Comparison of ENCODE assay signal across 14 cellular contexts in genomic region chr9:132164604-132165362, GRCh38. TPM values are rescaled to one million over a fixed set of nuclear protein-coding genes. Genes with fewer than 3 reads are reported as not detected.
DNase-seq lines count a peak whose midpoint lies in the region; ATAC-seq, FAIRE-seq and TF ChIP-seq lines count a peak whose summit lies in the region.
"Had no signal": no experiment of that assay in that cellular context is flagged by ENCODE, and none has a peak within 500 bp of the region (broad histone marks: within the 10 kb centered on the region; RNA-seq: fewer than 3 reads in every experiment).

No MANE protein-coding gene starts in this region.

- H3K4me3 Mint-ChIP-seq in activated CD4-positive, alpha-beta T cell treated with anti-CD3 and anti-CD28 coated beads, Interleukin-2, amount 10 ng/mL, durations not matched to agents 7 days and 5 days: peak overlapping the region; percentile 22

- no peak overlapping the region for H2AFZ ChIP-seq in H1 (ENCODE audit: low read length)

- H4K5ac ChIP-seq in H1 (ENCODE audit: insufficient read length, low read depth, low read length): no peak overlapping the region

- H4K20me1 ChIP-seq in H1 (replicated peaks in 1 of 2; ENCODE audit: control insufficient read depth in 1 of 2, insufficient read depth in 2 of 2, low read length in 2 of 2): peaks cover 0 to 3% of the 10 kb centered on the region in 2 experiments

- no peak overlapping the region for H2BK20ac ChIP-seq in H1 (ENCODE audit: low read length)

- H3K4me3 ChIP-seq in H1 (ENCODE audit: extremely low read depth in 1 of 4, insufficient read depth in 2 of 4, low read depth in 3 of 4, low read length in 4 of 4): peak overlapping the region in 1 of 4 experiments; percentile 81; a peak in 2 of 8 replicates
- peak overlapping the region; percentile 0 for H3K4me3 ChIP-seq in suprapubic skin

- H2BK5ac ChIP-seq in H1 (ENCODE audit: low read depth, low read length): no peak overlapping the region

- no peak for TF ChIP-seq POLR2A in H1 (IDR thresholded peaks at IDR 0.05; ENCODE audit: control extremely low read depth in 1 of 2, low read depth in 2 of 2, low read length in 2 of 2)
- no peak for TF ChIP-seq POLR2A in suprapubic skin (IDR thresholded peaks at IDR 0.05)

- H3K14ac ChIP-seq in H1 (ENCODE audit: insufficient read length): no peak overlapping the region

- no peaks in the 10 kb centered on the region for H3K9me3 Mint-ChIP-seq in activated CD4-positive, alpha-beta T cell treated with anti-CD3 and anti-CD28 coated beads, Interleukin-2, amount 10 ng/mL, durations not matched to agents 7 days and 5 days

- H3K9ac ChIP-seq in H1 (replicated peaks in 1 of 4; ENCODE audit: extremely low read depth in 1 of 4, low read depth in 3 of 4, low read length in 3 of 4): no peak overlapping the region

- 56% methylated on average over 16 of the region's 16 CpGs; no CpG with 5 or more reads in 1 of the 2 experiments for WGBS in H1 (ENCODE audit: extremely low coverage in 1 of 2, insufficient coverage in 1 of 2, insufficient read length in 1 of 2, insufficient replicate concordance in 2 of 2, low coverage in 1 of 2, low lambda C conversion rate in 2 of 2, missing lambda C conversion rate in 1 of 2), 2 experiments
- WGBS in suprapubic skin: 38% methylated on average over 8 of the region's 16 CpGs

- no peak overlapping the region for H3K4ac ChIP-seq in H1 (replicated peaks; ENCODE audit: insufficient read length, low read depth, low read length)

- peaks cover 13% of the 10 kb centered on the region for H3K4me1 Mint-ChIP-seq in activated CD4-positive, alpha-beta T cell treated with anti-CD3 and anti-CD28 coated beads, Interleukin-2, amount 10 ng/mL, durations not matched to agents 7 days and 5 days

- H2BK120ac ChIP-seq in H1 (replicated peaks; ENCODE audit: low read depth, low read length): no peak overlapping the region

- H2AK5ac ChIP-seq in H1 (ENCODE audit: low read depth, low read length): no peak overlapping the region

- no peak for DNase-seq in activated CD4-positive, alpha-beta T cell treated with anti-CD3 and anti-CD28 coated beads, Interleukin-2, amount 10 ng/mL, durations not matched to agents 7 days and 5 days
- no peak for DNase-seq in activated CD4-positive, alpha-beta T cell treated with anti-CD3 and anti-CD28 coated beads, Interleukin-2, amount 50 U/mL, for 4 hours
- DNase-seq in H1 (ENCODE audit: low read depth in 1 of 2, low spot score in 2 of 2) (no peak), kidney tubule cell (ENCODE audit: low spot score) (peak; percentile 45), suprapubic skin (ENCODE audit: low spot score in 2 of 2) (no peak), NCI-H2171 treated with DMSO at 0.1 percent for 48 hours (lab: John Stamatoyannopoulos, UW) (no peak)
- no peak for DNase-seq in activated naive CD4-positive, alpha-beta T cell (lab: John Stamatoyannopoulos, UW)
- DNase-seq: activated CD4-positive, alpha-beta T cell treated with anti-CD3 and anti-CD28 coated beads for 48 hours; activated gamma-delta T cell; KBM-7; NCI-H2029 had no signal

- no peak overlapping the region for H4K91ac ChIP-seq in H1 (replicated peaks; ENCODE audit: insufficient read length, low read length)

- peak overlapping the region; percentile 92 to 93; a peak in 3 of 4 replicates for H3K4me2 ChIP-seq in H1 (ENCODE audit: insufficient read depth in 1 of 2, low read depth in 2 of 2, low read length in 2 of 2)

- H3K18ac ChIP-seq in H1 (ENCODE audit: extremely low read depth, low read length): no peak overlapping the region

- TF ChIP-seq EP300 in H1 (IDR thresholded peaks at IDR 0.05; ENCODE audit: borderline replicate concordance in 1 of 2, low read depth in 2 of 2, low read length in 2 of 2) (no peak), suprapubic skin (IDR thresholded peaks at IDR 0.05) (no peak)

- peaks cover 1% of the 10 kb centered on the region for H3K36me3 Mint-ChIP-seq in activated CD4-positive, alpha-beta T cell treated with anti-CD3 and anti-CD28 coated beads, Interleukin-2, amount 10 ng/mL, durations not matched to agents 7 days and 5 days (ENCODE audit: low read depth)

- H3K23ac ChIP-seq in H1 (ENCODE audit: insufficient read length): no peak overlapping the region

- H3K27ac Mint-ChIP-seq in activated CD4-positive, alpha-beta T cell treated with anti-CD3 and anti-CD28 coated beads, Interleukin-2, amount 10 ng/mL, durations not matched to agents 7 days and 5 days: no peak overlapping the region

- no peak for TF ChIP-seq RAD21 in H1 (IDR thresholded peaks at IDR 0.05 in 1 of 2, conservative IDR thresholded peaks at IDR 0.05 in 1 of 2; ENCODE audit: low read depth in 2 of 2, low read length in 2 of 2)

- H3K27me3 ChIP-seq in H1 (replicated peaks in 1 of 4; ENCODE audit: control insufficient read depth in 3 of 4, extremely low read depth in 1 of 4, insufficient read depth in 3 of 4, low read length in 3 of 4) (peaks cover 17 to 63% (median 55%) of the 10 kb centered on the region in 4 experiments), suprapubic skin (peaks cover 97% of the 10 kb centered on the region)

- peaks cover 56% of the 10 kb centered on the region for H3K27me3 Mint-ChIP-seq in activated CD4-positive, alpha-beta T cell treated with anti-CD3 and anti-CD28 coated beads, Interleukin-2, amount 10 ng/mL, durations not matched to agents 7 days and 5 days

- H2BK15ac ChIP-seq in H1 (ENCODE audit: low read length): no peak overlapping the region

- no peak overlapping the region for H3K27ac ChIP-seq in H1 (ENCODE audit: low read depth, low read length)
- H3K27ac ChIP-seq in suprapubic skin: no peak overlapping the region
- H3K27ac ChIP-seq: 22Rv1, tibial artery had no signal

- H3K79me2 ChIP-seq in H1 (ENCODE audit: control insufficient read depth in 1 of 2, insufficient read depth in 2 of 2, low read length in 2 of 2): no peaks in the 10 kb centered on the region

- peaks cover 15% of the 10 kb centered on the region; the same call in 1 of the 2 replicates for H3K23me2 ChIP-seq in H1 (ENCODE audit: low read depth, low read length)

- FAIRE-seq in H1 (lab: Jason Lieb, UNC): no peak

- no peaks in the 10 kb centered on the region for H3K79me1 ChIP-seq in H1 (ENCODE audit: low read depth, low read length)

- no peaks in the 10 kb centered on the region; a peak in 1 of 8 replicates for H3K36me3 ChIP-seq in H1 (ENCODE audit: control insufficient read depth in 2 of 4, insufficient read depth in 4 of 4, low read length in 3 of 4)
- H3K36me3 ChIP-seq in suprapubic skin: no peaks in the 10 kb centered on the region
- H3K36me3 ChIP-seq: tibial artery had no signal

- H4K8ac ChIP-seq in H1 (ENCODE audit: extremely low read depth, insufficient read depth, low read length): no peak overlapping the region

- H3K9me3 ChIP-seq in H1 (ENCODE audit: insufficient read depth in 2 of 2, low read depth in 1 of 2, low read length in 1 of 2) (no peaks in the 10 kb centered on the region), suprapubic skin (no peaks in the 10 kb centered on the region)
- H3K9me3 ChIP-seq: tibial artery had no signal

- no peak for TF ChIP-seq CTCF in H1 (IDR thresholded peaks at IDR 0.05; ENCODE audit: control extremely low read depth in 1 of 3, insufficient read depth in 1 of 3, low read depth in 1 of 3, low read length in 3 of 3)
- no peak for TF ChIP-seq CTCF in suprapubic skin (IDR thresholded peaks at IDR 0.05)

- peaks cover 2 to 10% (median 7%) of the 10 kb centered on the region in 4 experiments; a peak in 6 of 7 replicates for H3K4me1 ChIP-seq in H1 (replicated peaks in 1 of 4; ENCODE audit: control insufficient read depth in 3 of 4, insufficient read depth in 4 of 4, low read length in 3 of 4)
- peaks cover 45% of the 10 kb centered on the region for H3K4me1 ChIP-seq in suprapubic skin

- CTCF ChIA-PET in activated CD4-positive, alpha-beta T cell treated with anti-CD3 and anti-CD28 coated beads, Interleukin-2, amount 10 ng/mL, durations not matched to agents 7 days and 5 days (lab: Charles Lee): interaction anchor here (0.6 kb wide), 1 partner anchor 407 kb away, joined by 3 read pairs; no protein-coding TSS in a partner anchor
- CTCF ChIA-PET in H1 (lab: Charles Lee; ENCODE audit: partially characterized antibody): interaction anchor here (0.6 to 12.1 kb wide), 8 partner anchors 18 to 95 kb away, joined by 3 to 370 read pairs (median 6); no protein-coding TSS in a partner anchor

- no peak overlapping the region for H2BK12ac ChIP-seq in H1 (ENCODE audit: low read depth, low read length)

- no peak for ATAC-seq in HG03439 (IDR thresholded peaks at IDR 0.05; ENCODE audit: unreplicated experiment)

- no peak overlapping the region for H3K56ac ChIP-seq in H1 (replicated peaks; ENCODE audit: insufficient read length, low read depth, low read length)

- POLR2A ChIA-PET in activated CD4-positive, alpha-beta T cell treated with anti-CD3 and anti-CD28 coated beads, Interleukin-2, amount 10 ng/mL, durations not matched to agents 7 days and 5 days (lab: Charles Lee): no interaction called here
- POLR2A ChIA-PET in H1 (lab: Charles Lee; ENCODE audit: partially characterized antibody): interaction anchor here (1.4 to 1.7 kb wide), 4 partner anchors 10 to 76 kb away, joined by 3 to 7 read pairs (median 4); no protein-coding TSS in a partner anchor

TF ChIP-seq in H1, 55 proteins besides CTCF, POLR2A, EP300 and RAD21 (continues in another document):
- TF ChIP-seq JUND (IDR thresholded peaks at IDR 0.05; ENCODE audit: low read length) (no peak), SP1 (IDR thresholded peaks at IDR 0.05; ENCODE audit: low read depth, low read length) (no peak), POU5F1 (IDR thresholded peaks at IDR 0.05; ENCODE audit: low read depth, low read length) (no peak), RXRA (IDR thresholded peaks at IDR 0.05; ENCODE audit: insufficient read depth, low read depth, low read length) (no peak), HDAC6 (IDR thresholded peaks at IDR 0.05; ENCODE audit: low read depth, low read length) (no peak), RNF2 (IDR thresholded peaks at IDR 0.05; ENCODE audit: borderline replicate concordance, low read depth, low read length, missing control alignments, poor library complexity, severe bottlenecking) (no peak), BCL11A (IDR thresholded peaks at IDR 0.05; ENCODE audit: low read depth in 2 of 2, low read length in 2 of 2) (no peak), SAP30 (IDR thresholded peaks at IDR 0.05; ENCODE audit: insufficient read depth, insufficient replicate concordance, low read length) (no peak)

RNA-seq across cellular contexts. Expression of gene NTNG2, which starts 2.9 kb away (rescaled TPM):
- total RNA-seq in activated CD4-positive, alpha-beta T cell treated with anti-CD3 and anti-CD28 coated beads, Interleukin-2, amount 10 ng/mL, durations not matched to agents 7 days and 5 days: 1 to 10 TPM; 5.4 to 6.6 TPM
- 0.52 and 1.4 TPM in 2 replicates for total RNA-seq in H1 (2021; fragmentation: NEBNext Ultra II Directional; extraction: Animal tissue kit (Norgen Biotek cat#: 25700))
- polyA plus RNA-seq in H1 (2011; rRNA removed): 1.2 and 1.5 TPM in 2 replicates
- polyA plus RNA-seq in H1 (2011; cell fraction: cytosol; rRNA removed): 2.6 TPM
- polyA plus RNA-seq in H1 (2011; cell fraction: nucleus; rRNA removed): 2.6 TPM
- 0.29 to 2.3 TPM (median 1.3 TPM) in 4 replicates for polyA plus RNA-seq in H1 (2012, experiment 1 of 2)
- 0.37 TPM for polyA plus RNA-seq in H1 (2012, experiment 2 of 2)
- polyA plus RNA-seq in H1 (2013, experiment 1 of 2): 0.30 TPM
- polyA plus RNA-seq in H1 (2013, experiment 2 of 2): 0.61 TPM
- polyA minus RNA-seq in H1 (2011; rRNA and poly(A)+ RNA removed): 0.57 and 0.80 TPM in 2 replicates
- polyA minus RNA-seq in H1 (2011; cell fraction: cytosol; rRNA and poly(A)+ RNA removed): 1.7 TPM
- polyA minus RNA-seq in H1 (2011; cell fraction: nucleus; rRNA and poly(A)+ RNA removed): 1.1 TPM
- total RNA-seq in suprapubic skin: under 1 TPM; 0.08 to 0.80 (median 0.37) TPM
